20 cellular contexts compared by ENCODE assay signal in genomic region chr1:166927701-166928100, GRCh38. TPM values are rescaled to one million over a fixed set of nuclear protein-coding genes. Genes with fewer than 3 reads are reported as not detected.
"Had no signal": no experiment of that assay in that cellular context is flagged by ENCODE, and none has a peak within 500 bp of the region (broad histone marks: within the 10 kb centered on the region; RNA-seq: fewer than 3 reads in every experiment).

No MANE protein-coding gene starts in this region.

- H3K9me3 ChIP-seq: SK-N-SH had no signal

- ATAC-seq: HepG2 had no signal

- H3K9ac ChIP-seq: SK-N-SH had no signal

- H3K4me2 ChIP-seq: SK-N-SH had no signal

- DNase-seq: IMR-90, Karpas-422, KG1, MM.1S, NCI-H1092 treated with DMSO at 0.1 percent for 48 hours, NCI-H1436, NCI-H187, NCI-H2029, NCI-H2081 treated with DMSO at 0.1 percent for 48 hours, NCI-H2171, NCI-H226, NCI-H446, NCI-H510A, NCI-H524 treated with DMSO at 0.1 percent for 48 hours, NCI-H69, NCI-H774, RPMI8226, SHP77, SK-N-SH had no signal

RNA-seq across cellular contexts. Expression of gene ILDR2, which starts 47.6 kb away (rescaled TPM):
- polyA plus RNA-seq: HepG2, IMR-90 had no signal
